8 cellular contexts compared by ENCODE assay signal in the genomic region with DNA sequence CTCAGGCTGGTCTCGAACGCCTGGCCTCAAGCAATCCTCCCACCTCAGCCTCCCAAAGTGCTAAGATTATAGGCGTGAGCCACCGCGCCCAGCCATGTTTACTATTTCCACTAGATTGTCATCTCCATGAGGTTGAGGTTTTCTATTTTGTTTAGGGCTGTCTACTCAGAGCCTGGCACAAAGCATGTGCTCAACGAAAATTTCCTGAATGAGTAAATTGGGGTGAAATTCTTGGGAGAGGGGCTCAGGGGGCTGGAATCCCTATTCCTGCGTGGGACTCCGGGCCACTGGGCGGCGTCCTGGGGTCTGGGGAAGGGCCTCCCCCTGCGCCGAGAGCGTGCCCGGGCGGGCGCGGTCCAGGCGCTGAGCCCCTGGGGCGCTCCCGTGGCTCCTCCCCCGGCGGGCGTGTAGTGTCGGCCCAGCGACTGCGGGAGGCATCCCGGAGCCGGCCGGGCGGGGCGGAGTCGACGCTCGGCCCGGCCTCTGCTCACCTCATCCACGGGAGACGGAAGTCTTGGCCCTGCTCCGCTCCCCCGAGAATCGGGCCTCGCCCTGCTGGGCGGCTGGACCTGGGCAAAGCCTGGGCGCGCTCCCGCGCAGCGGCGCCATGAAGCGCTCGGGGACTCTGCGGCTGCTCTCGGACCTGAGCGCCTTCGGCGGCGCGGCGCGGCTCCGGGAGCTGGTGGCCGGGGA. TPM values are rescaled to one million over a fixed set of nuclear protein-coding genes. Genes with fewer than 3 reads are reported as not detected.
A peak's percentile ranks its signal among the peaks of the same experiment; 100 is the strongest.
DNase-seq lines count a peak whose midpoint lies in the region; ATAC-seq and TF ChIP-seq lines count a peak whose summit lies in the region.

A gene (plus strand): TSS at position 482 of the 693 bp plus-strand sequence. CDS start 126 bp downstream, at position 608.

- no peak for TF ChIP-seq RAD21 in neural cell (conservative IDR thresholded peaks at IDR 0.05)

- TF ChIP-seq CTCF in DOHH2 (IDR thresholded peaks at IDR 0.05; ENCODE audit: low read depth, low read length, poor library complexity, severe bottlenecking) (peak; percentile 66), fibroblast of the aortic adventitia (IDR thresholded peaks at IDR 0.05; ENCODE audit: insufficient read depth, low read length) (no peak), neural cell (IDR thresholded peaks at IDR 0.05; ENCODE audit: poor library complexity, severe bottlenecking) (peak; percentile 56)

- ATAC-seq in GM21717 (IDR thresholded peaks at IDR 0.05; ENCODE audit: unreplicated experiment), result peak; percentile 92

- no peaks in the 10 kb centered on the region for H3K9me2 ChIP-seq in DOHH2 (replicated peaks; ENCODE audit: control insufficient read depth, low read length)
- H3K9me2 ChIP-seq in neural cell (ENCODE audit: insufficient read depth, low read length), result no peaks in the 10 kb centered on the region

- H4K20me1 ChIP-seq in DOHH2 (ENCODE audit: control insufficient read depth, insufficient read depth, low read depth, low read length), result peaks cover 11% of the 10 kb centered on the region
- H4K20me1 ChIP-seq in neural cell (ENCODE audit: insufficient read depth), result no peaks in the 10 kb centered on the region

- DNase-seq in KG1 (lab: John Stamatoyannopoulos, UW), result peak; percentile 89
- peak; percentile 86 for DNase-seq in activated T-helper 9 cell treated with anti-CD3 and anti-CD28 coated beads, Interleukin-2, amount 50 U/mL, for 16 hours (ENCODE audit: low read depth)
- DNase-seq in fibroblast of the aortic adventitia (ENCODE audit: low read depth), result peak; percentile 83

- TF ChIP-seq EP300 in neural cell (conservative IDR thresholded peaks at IDR 0.05; ENCODE audit: poor library complexity, severe bottlenecking), result no peak

- TF ChIP-seq POLR2A in Raji (IDR thresholded peaks at IDR 0.05; ENCODE audit: insufficient read depth, low read depth, low read length), result peak; percentile 85

- H3K4me2 ChIP-seq in DOHH2 (ENCODE audit: low read length), result peak within 1 kb of the TSS; percentile 90
- H3K4me2 ChIP-seq in neural cell (ENCODE audit: low read length), result peak within 1 kb of the TSS; percentile 51

- H3K9me3 ChIP-seq in DOHH2 (ENCODE audit: control insufficient read depth, insufficient read depth, low read length), result no peaks in the 10 kb centered on the region
- H3K9me3 ChIP-seq in neural cell (ENCODE audit: low read length), result no peaks in the 10 kb centered on the region
- H3K9me3 ChIP-seq in stomach smooth muscle (ENCODE audit: control insufficient read depth in 2 of 2, low read length in 2 of 2), result no peaks in the 10 kb centered on the region

- H2AFZ ChIP-seq in neural cell (ENCODE audit: low read depth, low read length), result peak within 1 kb of the TSS; percentile 51

- H3K4me3 ChIP-seq in DOHH2 (ENCODE audit: low read length), result peak within 1 kb of the TSS; percentile 94
- peak within 1 kb of the TSS; percentile 87 for H3K4me3 ChIP-seq in fibroblast of the aortic adventitia (ENCODE audit: low read depth, low read length)
- peak within 1 kb of the TSS; percentile 90 for H3K4me3 ChIP-seq in neural cell (ENCODE audit: low read length)
- H3K4me3 ChIP-seq in stomach smooth muscle (ENCODE audit: low read length in 2 of 2), result peak within 1 kb of the TSS; percentile 84 to 86

- H3K9ac ChIP-seq in neural cell (ENCODE audit: low read length) (peak within 1 kb of the TSS; percentile 85), stomach smooth muscle (ENCODE audit: low read length in 2 of 2) (peak within 1 kb of the TSS; percentile 87)

- H3F3A ChIP-seq in DOHH2 (ENCODE audit: control insufficient read depth, insufficient read depth) (no peaks in the 10 kb centered on the region), neural cell (ENCODE audit: insufficient read depth, low read length, poor library complexity, severe bottlenecking) (no peaks in the 10 kb centered on the region)

- H3K27me3 ChIP-seq in DOHH2 (ENCODE audit: control insufficient read depth, low read length) (no peaks in the 10 kb centered on the region), neural cell (ENCODE audit: insufficient read depth, low read depth, low read length) (no peaks in the 10 kb centered on the region), stomach smooth muscle (ENCODE audit: control insufficient read depth in 1 of 2, insufficient read depth in 2 of 2, low read length in 2 of 2) (no peaks in the 10 kb centered on the region)

- H3K27ac ChIP-seq in DOHH2 (ENCODE audit: low read depth, low read length) (peak within 1 kb of the TSS; percentile 46), neural cell (ENCODE audit: low read length) (peak within 1 kb of the TSS; percentile 16), stomach smooth muscle (ENCODE audit: low read length) (peak within 1 kb of the TSS; percentile 84)

- H3K79me2 ChIP-seq in DOHH2 (ENCODE audit: control insufficient read depth, low read length) (peaks cover 45% of the 10 kb centered on the region), neural cell (replicated peaks; ENCODE audit: insufficient read depth, low read length) (no peaks in the 10 kb centered on the region)

- peaks cover 35% of the 10 kb centered on the region for H3K4me1 ChIP-seq in DOHH2 (ENCODE audit: control insufficient read depth, low read length)
- peaks cover 33% of the 10 kb centered on the region for H3K4me1 ChIP-seq in stomach smooth muscle (ENCODE audit: control insufficient read depth, insufficient read depth, low read length)

- H3K36me3 ChIP-seq in DOHH2 (ENCODE audit: control insufficient read depth, low read length) (peaks cover 41% of the 10 kb centered on the region), neural cell (ENCODE audit: insufficient read depth, low read length) (no peaks in the 10 kb centered on the region), stomach smooth muscle (ENCODE audit: control insufficient read depth in 2 of 2, insufficient read depth in 2 of 2, low read length in 2 of 2) (peaks cover 3 to 13% of the 10 kb centered on the region in 2 donors)

TF ChIP-seq in neural cell, 6 proteins besides CTCF, POLR2A, EP300 and RAD21:
- TF ChIP-seq, protein P1, sequence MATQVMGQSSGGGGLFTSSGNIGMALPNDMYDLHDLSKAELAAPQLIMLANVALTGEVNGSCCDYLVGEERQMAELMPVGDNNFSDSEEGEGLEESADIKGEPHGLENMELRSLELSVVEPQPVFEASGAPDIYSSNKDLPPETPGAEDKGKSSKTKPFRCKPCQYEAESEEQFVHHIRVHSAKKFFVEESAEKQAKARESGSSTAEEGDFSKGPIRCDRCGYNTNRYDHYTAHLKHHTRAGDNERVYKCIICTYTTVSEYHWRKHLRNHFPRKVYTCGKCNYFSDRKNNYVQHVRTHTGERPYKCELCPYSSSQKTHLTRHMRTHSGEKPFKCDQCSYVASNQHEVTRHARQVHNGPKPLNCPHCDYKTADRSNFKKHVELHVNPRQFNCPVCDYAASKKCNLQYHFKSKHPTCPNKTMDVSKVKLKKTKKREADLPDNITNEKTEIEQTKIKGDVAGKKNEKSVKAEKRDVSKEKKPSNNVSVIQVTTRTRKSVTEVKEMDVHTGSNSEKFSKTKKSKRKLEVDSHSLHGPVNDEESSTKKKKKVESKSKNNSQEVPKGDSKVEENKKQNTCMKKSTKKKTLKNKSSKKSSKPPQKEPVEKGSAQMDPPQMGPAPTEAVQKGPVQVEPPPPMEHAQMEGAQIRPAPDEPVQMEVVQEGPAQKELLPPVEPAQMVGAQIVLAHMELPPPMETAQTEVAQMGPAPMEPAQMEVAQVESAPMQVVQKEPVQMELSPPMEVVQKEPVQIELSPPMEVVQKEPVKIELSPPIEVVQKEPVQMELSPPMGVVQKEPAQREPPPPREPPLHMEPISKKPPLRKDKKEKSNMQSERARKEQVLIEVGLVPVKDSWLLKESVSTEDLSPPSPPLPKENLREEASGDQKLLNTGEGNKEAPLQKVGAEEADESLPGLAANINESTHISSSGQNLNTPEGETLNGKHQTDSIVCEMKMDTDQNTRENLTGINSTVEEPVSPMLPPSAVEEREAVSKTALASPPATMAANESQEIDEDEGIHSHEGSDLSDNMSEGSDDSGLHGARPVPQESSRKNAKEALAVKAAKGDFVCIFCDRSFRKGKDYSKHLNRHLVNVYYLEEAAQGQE (IDR thresholded peaks at IDR 0.05; ENCODE audit: borderline replicate concordance), result peak; percentile 23
- TF ChIP-seq POLR2AphosphoS5 (IDR thresholded peaks at IDR 0.05), result peak; percentile 25
- no peak for TF ChIP-seq EZH2 (IDR thresholded peaks at IDR 0.05; ENCODE audit: borderline replicate concordance, insufficient read depth, low read length, poor library complexity, severe bottlenecking)
- peak; percentile 65 for TF ChIP-seq MXI1 (conservative IDR thresholded peaks at IDR 0.05; ENCODE audit: poor library complexity, severe bottlenecking)
- peak; percentile 17 for TF ChIP-seq SMC3 (conservative IDR thresholded peaks at IDR 0.05; ENCODE audit: poor library complexity)

RNA-seq across cellular contexts. Expression of the gene that starts here (rescaled TPM):
- 18.2 and 37.0 TPM in 2 replicates for total RNA-seq in fibroblast of the aortic adventitia (ENCODE audit: low replicate concordance)
- 9.0 and 9.6 TPM in 2 replicates for polyA plus RNA-seq in neural cell
- polyA minus RNA-seq in neural cell, result 28.4 and 36.8 TPM in 2 replicates

Comparison
In these comparisons a context has a peak if more than half of its experiments do, and no peak if none do; other contexts are left out.
1. Peak in every context shown above with its lines: DNase-seq, ATAC-seq, H3K4me3 ChIP-seq and H3K27ac ChIP-seq.
2. H3K27ac ChIP-seq: peak in every context shown above with its lines; median percentile 84 in stomach smooth muscle; 46 in DOHH2; 16 in neural cell.